23 cellular contexts compared by ENCODE assay signal in genomic region chr14:75537071-75537470, GRCh38. TPM values are rescaled to one million over a fixed set of nuclear protein-coding genes. Genes with fewer than 3 reads are reported as not detected.
DNase-seq lines count a peak whose midpoint lies in the region; ATAC-seq and TF ChIP-seq lines count a peak whose summit lies in the region.
"Had no signal": no experiment of that assay in that cellular context is flagged by ENCODE, and none has a peak within 500 bp of the region (broad histone marks: within the 10 kb centered on the region; RNA-seq: fewer than 3 reads in every experiment).

No MANE protein-coding gene starts in this region.

- H3K27me3 Mint-ChIP-seq in activated naive CD4-positive, alpha-beta T cell treated with anti-CD3 and anti-CD28 coated beads, Interleukin-2, amount 50 U/mL, for 24 hours, result no peaks in the 10 kb centered on the region
- no peaks in the 10 kb centered on the region for H3K27me3 Mint-ChIP-seq in activated naive CD4-positive, alpha-beta T cell treated with anti-CD3 and anti-CD28 coated beads, Interleukin-2, amount 10 ng/mL, durations not matched to agents 7 days and 5 days
- peaks cover 0 to 2% (median 0%) of the 10 kb centered on the region in 3 donors for H3K27me3 Mint-ChIP-seq in immature natural killer cell (ENCODE audit: low read depth in 3 of 3)
- H3K27me3 Mint-ChIP-seq in H9 (ENCODE audit: low read depth), result no peaks in the 10 kb centered on the region
- H3K27me3 Mint-ChIP-seq: activated CD8-positive, alpha-beta memory T cell treated with anti-CD3 and anti-CD28 coated beads, Interleukin-2, amount 10 ng/mL, durations not matched to agents 7 days and 5 days; stimulated activated naive CD8-positive, alpha-beta T cell treated with anti-CD3 and anti-CD28 coated beads, Interleukin-15, amount 100 ng/mL, for 72 hours had no signal

- H3K27me3 ChIP-seq in RWPE2 (ENCODE audit: insufficient read depth, poor library complexity, severe bottlenecking) (no peaks in the 10 kb centered on the region), testis (no peaks in the 10 kb centered on the region), H9 (ENCODE audit: insufficient read depth, low read length) (no peaks in the 10 kb centered on the region)

- no peak overlapping the region for H2BK12ac ChIP-seq in H9 (ENCODE audit: insufficient read length, low read depth, low read length)

- no peak overlapping the region for H2AK5ac ChIP-seq in H9 (ENCODE audit: insufficient read length, low read length)

- H3K79me2 ChIP-seq in H9 (ENCODE audit: insufficient read depth, low read length), result no peaks in the 10 kb centered on the region

- peaks cover 81% of the 10 kb centered on the region for H3K4me1 Mint-ChIP-seq in activated naive CD4-positive, alpha-beta T cell treated with anti-CD3 and anti-CD28 coated beads, Interleukin-2, amount 50 U/mL, for 24 hours
- H3K4me1 Mint-ChIP-seq in activated naive CD4-positive, alpha-beta T cell treated with anti-CD3 and anti-CD28 coated beads, Interleukin-2, amount 10 ng/mL, durations not matched to agents 7 days and 5 days, result peaks cover 55% of the 10 kb centered on the region
- peaks cover 48 to 85% of the 10 kb centered on the region in 2 donors for H3K4me1 Mint-ChIP-seq in immature natural killer cell
- peaks cover 2 to 4% of the 10 kb centered on the region in 2 experiments; a peak in 2 of 4 replicates for H3K4me1 Mint-ChIP-seq in H9
- H3K4me1 Mint-ChIP-seq: brain had no signal

- TF ChIP-seq CTCF in RWPE2 (IDR thresholded peaks at IDR 0.05; ENCODE audit: poor library complexity, severe bottlenecking), result no peak
- no peak for TF ChIP-seq CTCF in testis (IDR thresholded peaks at IDR 0.05)
- TF ChIP-seq CTCF in H9 (conservative IDR thresholded peaks at IDR 0.05), result no peak

- no peak overlapping the region for H3K23ac ChIP-seq in H9 (ENCODE audit: insufficient read length, low read depth, low read length)

- H2BK5ac ChIP-seq in H9 (ENCODE audit: insufficient read length, low read length), result no peak overlapping the region

- H3K4me3 ChIP-seq in RWPE2 (ENCODE audit: severe bottlenecking) (no peak overlapping the region), testis (no peak overlapping the region)

- H3K9me3 ChIP-seq in RWPE2 (ENCODE audit: severe bottlenecking) (no peaks in the 10 kb centered on the region), testis (no peaks in the 10 kb centered on the region), H9 (ENCODE audit: control insufficient read depth, low read depth, low read length) (no peaks in the 10 kb centered on the region)

- peaks cover 39% of the 10 kb centered on the region for H3K36me3 Mint-ChIP-seq in activated naive CD4-positive, alpha-beta T cell treated with anti-CD3 and anti-CD28 coated beads, Interleukin-2, amount 50 U/mL, for 24 hours
- H3K36me3 Mint-ChIP-seq in activated naive CD4-positive, alpha-beta T cell treated with anti-CD3 and anti-CD28 coated beads, Interleukin-2, amount 10 ng/mL, durations not matched to agents 7 days and 5 days, result peaks cover 36% of the 10 kb centered on the region
- H3K36me3 Mint-ChIP-seq in immature natural killer cell, result peaks cover 8 to 12% (median 8%) of the 10 kb centered on the region in 3 donors
- H3K36me3 Mint-ChIP-seq in H9 (ENCODE audit: insufficient read depth in 1 of 3, low read depth in 3 of 3), result no peaks in the 10 kb centered on the region
- H3K36me3 Mint-ChIP-seq: brain had no signal

- WGBS in testis, 2 donors, result 55 to 59% methylated on average over 4 of the region's 4 CpGs
- WGBS in H9 (ENCODE audit: extremely low coverage, insufficient read length, low lambda C conversion rate), result no CpG with 5 or more reads among the region's 4 CpGs

- no peak overlapping the region for H3K9ac ChIP-seq in H9 (ENCODE audit: extremely low read depth, insufficient read length, low read length)

- CTCF ChIA-PET in activated naive CD4-positive, alpha-beta T cell treated with anti-CD3 and anti-CD28 coated beads, Interleukin-2, amount 10 ng/mL, durations not matched to agents 7 days and 5 days (lab: Charles Lee), result no interaction called here

- ATAC-seq in RWPE2 (ENCODE audit: low read depth), result no peak
- ATAC-seq: activated CD8-positive, alpha-beta memory T cell treated with anti-CD3 and anti-CD28 coated beads, Interleukin-2, amount 10 ng/mL, durations not matched to agents 7 days and 5 days; stimulated activated naive CD8-positive, alpha-beta T cell treated with anti-CD3 and anti-CD28 coated beads, Interleukin-15, amount 100 ng/mL, for 72 hours had no signal

- peak overlapping the region; percentile 75 for H3K27ac Mint-ChIP-seq in activated naive CD4-positive, alpha-beta T cell treated with anti-CD3 and anti-CD28 coated beads, Interleukin-2, amount 50 U/mL, for 24 hours
- H3K27ac Mint-ChIP-seq in activated naive CD4-positive, alpha-beta T cell treated with anti-CD3 and anti-CD28 coated beads, Interleukin-2, amount 10 ng/mL, durations not matched to agents 7 days and 5 days, result no peak overlapping the region
- H3K27ac Mint-ChIP-seq in immature natural killer cell (peak overlapping the region in 4 of 6 donors; percentile 37 to 69 (median 59)), H9 (no peak overlapping the region)
- H3K27ac Mint-ChIP-seq: activated CD8-positive, alpha-beta memory T cell treated with anti-CD3 and anti-CD28 coated beads, Interleukin-2, amount 10 ng/mL, durations not matched to agents 7 days and 5 days; brain; HFFc6 had no signal

- H3K4ac ChIP-seq in H9 (ENCODE audit: low read depth, low read length), result no peak overlapping the region

- no peak overlapping the region for H3K56ac ChIP-seq in H9 (ENCODE audit: insufficient read length, low read depth, low read length)

- intact Hi-C loops in testis (cut with DNase I; ENCODE audit: low total_unique reads), result no loop called here

- H3K18ac ChIP-seq in H9 (ENCODE audit: insufficient read length, low read depth, low read length), result no peak overlapping the region

- no peak overlapping the region for H3T11ph ChIP-seq in H9 (ENCODE audit: low read length)

- no peak overlapping the region for H2BK120ac ChIP-seq in H9 (ENCODE audit: low read depth, low read length, poor library complexity, severe bottlenecking)

- H2BK15ac ChIP-seq in H9 (ENCODE audit: low read depth, low read length), result no peak overlapping the region

- no peaks in the 10 kb centered on the region for H3K9me3 Mint-ChIP-seq in activated naive CD4-positive, alpha-beta T cell treated with anti-CD3 and anti-CD28 coated beads, Interleukin-2, amount 50 U/mL, for 24 hours
- no peaks in the 10 kb centered on the region for H3K9me3 Mint-ChIP-seq in activated naive CD4-positive, alpha-beta T cell treated with anti-CD3 and anti-CD28 coated beads, Interleukin-2, amount 10 ng/mL, durations not matched to agents 7 days and 5 days
- H3K9me3 Mint-ChIP-seq in immature natural killer cell (no peaks in the 10 kb centered on the region), H9 (no peaks in the 10 kb centered on the region)
- H3K9me3 Mint-ChIP-seq: brain; HFFc6; stimulated activated naive CD8-positive, alpha-beta T cell treated with anti-CD3 and anti-CD28 coated beads, Interleukin-15, amount 100 ng/mL, for 72 hours had no signal

- H3K4me1 ChIP-seq in RWPE2 (ENCODE audit: insufficient read depth, poor library complexity, severe bottlenecking), result peaks cover 25% of the 10 kb centered on the region
- H3K4me1 ChIP-seq in testis, result peaks cover 20% of the 10 kb centered on the region
- no peaks in the 10 kb centered on the region for H3K4me1 ChIP-seq in H9 (ENCODE audit: insufficient read depth, low read length)

- no peak overlapping the region for H4K91ac ChIP-seq in H9 (ENCODE audit: insufficient read length, low read depth, low read length)

- no peaks in the 10 kb centered on the region for H3K36me3 ChIP-seq in RWPE2 (ENCODE audit: low read depth)
- no peaks in the 10 kb centered on the region for H3K36me3 ChIP-seq in testis (ENCODE audit: low read depth, missing control alignments)
- H3K36me3 ChIP-seq: WERI-Rb-1 had no signal

- H3K27ac ChIP-seq in RWPE2 (ENCODE audit: poor library complexity, severe bottlenecking) (peak overlapping the region; percentile 90), testis (peak overlapping the region; percentile 79 to 87), H9 (ENCODE audit: insufficient read length, low read depth, low read length) (no peak overlapping the region)
- H3K27ac ChIP-seq: WERI-Rb-1 had no signal

- no peak overlapping the region for H3K4me3 Mint-ChIP-seq in activated naive CD4-positive, alpha-beta T cell treated with anti-CD3 and anti-CD28 coated beads, Interleukin-2, amount 50 U/mL, for 24 hours
- no peak overlapping the region for H3K4me3 Mint-ChIP-seq in activated naive CD4-positive, alpha-beta T cell treated with anti-CD3 and anti-CD28 coated beads, Interleukin-2, amount 10 ng/mL, durations not matched to agents 7 days and 5 days
- H3K4me3 Mint-ChIP-seq in immature natural killer cell (no peak overlapping the region), H9 (no peak overlapping the region)
- H3K4me3 Mint-ChIP-seq: activated CD8-positive, alpha-beta memory T cell treated with anti-CD3 and anti-CD28 coated beads, Interleukin-2, amount 10 ng/mL, durations not matched to agents 7 days and 5 days; brain; HFFc6; stimulated activated naive CD8-positive, alpha-beta T cell treated with anti-CD3 and anti-CD28 coated beads, Interleukin-15, amount 100 ng/mL, for 72 hours had no signal

- no peaks in the 10 kb centered on the region for H3K79me1 ChIP-seq in H9 (ENCODE audit: insufficient read depth, low read depth, low read length, poor library complexity, severe bottlenecking)

- no peak overlapping the region for H3K4me2 ChIP-seq in H9 (ENCODE audit: insufficient read depth, insufficient read length, low read length)

- no peak for TF ChIP-seq POLR2A in testis (IDR thresholded peaks at IDR 0.05)

- DNase-seq in activated naive CD4-positive, alpha-beta T cell treated with anti-CD3 and anti-CD28 coated beads, Interleukin-2, amount 10 ng/mL, durations not matched to agents 7 days and 5 days, result no peak
- DNase-seq in RWPE2 (ENCODE audit: low spot score), result no peak
- DNase-seq in immature natural killer cell, result no peak
- no peak for DNase-seq in testis
- DNase-seq in cerebellum (ENCODE audit: low spot score), result no peak
- no peak for DNase-seq in NCI-H2029 treated with DMSO at 0.1 percent for 48 hours (lab: John Stamatoyannopoulos, UW)
- DNase-seq in H9, result no peak
- DNase-seq: activated CD8-positive, alpha-beta memory T cell treated with anti-CD3 and anti-CD28 coated beads, Interleukin-2, amount 10 ng/mL, durations not matched to agents 7 days and 5 days; activated naive CD4-positive, alpha-beta T cell; COR-L47; erythroblast; glutamatergic neuron; HFFc6; NCI-H146; NCI-H226; NK-92 treated with Interleukin-12 subunit alpha and Interleukin-12 subunit beta, amount 100 ng/mL, for 24 hours; stimulated activated naive CD8-positive, alpha-beta T cell treated with anti-CD3 and anti-CD28 coated beads, Interleukin-15, amount 100 ng/mL, for 72 hours; WERI-Rb-1 had no signal

- no peak overlapping the region for H3K14ac ChIP-seq in H9 (ENCODE audit: insufficient read depth, low read length)

- H2BK20ac ChIP-seq in H9 (ENCODE audit: low read depth, low read length, poor library complexity, severe bottlenecking), result no peak overlapping the region

- no peaks in the 10 kb centered on the region for H4K20me1 ChIP-seq in H9 (ENCODE audit: control insufficient read depth, insufficient read depth, insufficient read length)

- no peaks in the 10 kb centered on the region for H3K23me2 ChIP-seq in H9 (ENCODE audit: insufficient read length, low read depth, low read length, poor library complexity, severe bottlenecking)

- H4K8ac ChIP-seq in H9 (replicated peaks; ENCODE audit: insufficient read length, low read depth, low read length), result no peak overlapping the region

- no peak overlapping the region for H2AFZ ChIP-seq in H9 (ENCODE audit: low read length)

- no peak overlapping the region for H4K5ac ChIP-seq in H9 (ENCODE audit: insufficient read length, low read depth, low read length)

RNA-seq across cellular contexts. Expression of gene BATF, which starts 14.8 kb away (rescaled TPM):
- polyA plus RNA-seq in immature natural killer cell, result 10 to 100 TPM; 61.7 to 97.4 (median 95.6) TPM
- 1 to 10 TPM in 1 of 2 donors, under 1 TPM in 1; 0.63 to 2.9 TPM for total RNA-seq in testis
- 1.5 TPM for polyA plus RNA-seq in testis (ENCODE audit: insufficient read depth, low read depth, low replicate concordance)
- total RNA-seq in cerebellum, result not detected
- not detected in 2 replicates for total RNA-seq in H9 (2021)
- total RNA-seq: HFFc6, HT1080 had no signal
- polyA plus RNA-seq: keratinocyte, neural cell had no signal

RNA-seq across cellular contexts. Expression of gene FLVCR2, which starts 41.3 kb away (rescaled TPM):
- polyA plus RNA-seq in immature natural killer cell (1 to 10 TPM in 1 of 3 donors, under 1 TPM in 1, not detected in 1; 0.24 to 1.4 TPM), testis (ENCODE audit: insufficient read depth, low read depth, low replicate concordance) (49.6 TPM)
- total RNA-seq in testis (10 to 100 TPM; 38.5 to 45.0 TPM), cerebellum (6.4 TPM), H9 (2021) (6.1 and 7.1 TPM in 2 replicates)
- polyA plus RNA-seq: neural cell had no signal

Comparison
In these comparisons a context has a peak if more than half of its experiments do, and no peak if none do; other contexts are left out.
1. H3K27ac Mint-ChIP-seq: peak in activated naive CD4-positive, alpha-beta T cell treated with anti-CD3 and anti-CD28 coated beads, Interleukin-2, amount 50 U/mL, for 24 hours (single experiment) and immature natural killer cell (4 of 6); none in activated naive CD4-positive, alpha-beta T cell treated with anti-CD3 and anti-CD28 coated beads, Interleukin-2, amount 10 ng/mL, durations not matched to agents 7 days and 5 days (single experiment) and H9 (0 of 3).